ENCODE assay signal across 18 cellular contexts in genomic region chr1:193025218-193025617, GRCh38. TPM values are rescaled to one million over a fixed set of nuclear protein-coding genes. Genes with fewer than 3 reads are reported as not detected.
A peak's percentile ranks its signal among the peaks of the same experiment; 100 is the strongest.
DNase-seq lines count a peak whose midpoint lies in the region; ATAC-seq, FAIRE-seq and TF ChIP-seq lines count a peak whose summit lies in the region.
"Had no signal": no experiment of that assay in that cellular context is flagged by ENCODE, and none has a peak within 500 bp of the region (broad histone marks: within the 10 kb centered on the region; RNA-seq: fewer than 3 reads in every experiment).

No MANE protein-coding gene starts in this region.

- H3K9me3 ChIP-seq in breast epithelium, result no peaks in the 10 kb centered on the region
- H3K9me3 ChIP-seq in HEK293 (ENCODE audit: control insufficient read depth, insufficient read depth, low read depth, low read length), result no peaks in the 10 kb centered on the region
- no peaks in the 10 kb centered on the region for H3K9me3 ChIP-seq in small intestine (ENCODE audit: control insufficient read depth, low read depth)
- H3K9me3 ChIP-seq: BLaER1 had no signal

- no peak overlapping the region for H3K27ac ChIP-seq in breast epithelium
- no peak overlapping the region for H3K27ac ChIP-seq in HEK293 (ENCODE audit: extremely low read depth, low read depth, low read length)
- no peak overlapping the region for H3K27ac ChIP-seq in small intestine (ENCODE audit: low read depth in 1 of 2, low read length in 1 of 2)
- H3K27ac ChIP-seq: BLaER1, HL-60 had no signal

- H3K27me3 Mint-ChIP-seq in MCF 10A (ENCODE audit: insufficient read depth, unreplicated experiment), result no peaks in the 10 kb centered on the region
- H3K27me3 Mint-ChIP-seq: CD4-positive, CD25-positive, alpha-beta regulatory T cell had no signal

- POLR2A ChIA-PET in MCF 10A (lab: Yijun Ruan, JAX), result interaction anchor here (0.6 to 1.0 kb wide), 2 partner anchors 223 to 540 kb away, joined by 3 to 4 read pairs; no protein-coding TSS in a partner anchor
- POLR2A ChIA-PET in HEK293 (lab: Yijun Ruan, JAX), result no interaction called here

- H3K4me3 ChIP-seq in breast epithelium (no peak overlapping the region), HEK293 (ENCODE audit: low read depth, low read length) (no peak overlapping the region), small intestine (ENCODE audit: low read depth in 1 of 2, low read length in 2 of 2) (no peak overlapping the region)
- H3K4me3 ChIP-seq: BLaER1 had no signal

- no peak overlapping the region for H3K4me3 Mint-ChIP-seq in MCF 10A (ENCODE audit: unreplicated experiment)
- H3K4me3 Mint-ChIP-seq: CD4-positive, CD25-positive, alpha-beta regulatory T cell had no signal

- TF ChIP-seq POLR2A in breast epithelium (IDR thresholded peaks at IDR 0.05), result no peak

- H3K27me3 ChIP-seq in breast epithelium, result no peaks in the 10 kb centered on the region
- no peaks in the 10 kb centered on the region for H3K27me3 ChIP-seq in small intestine (ENCODE audit: control insufficient read depth in 2 of 2, insufficient read depth in 2 of 2, low read length in 2 of 2)
- H3K27me3 ChIP-seq: BLaER1 had no signal

- DNase-seq in MCF 10A (ENCODE audit: unreplicated experiment), result no peak
- no peak for DNase-seq in breast epithelium (ENCODE audit: low spot score in 2 of 2)
- DNase-seq in left colon, result no peak
- peak; percentile 37 for DNase-seq in small intestine
- DNase-seq in HUDEP-2 (lab: John Stamatoyannopoulos, UW; ENCODE audit: unreplicated experiment in 76 of 76), result no peak
- DNase-seq: 8988T; AML-193; CD4-positive, CD25-positive, alpha-beta regulatory T cell; DMS53; GF-D8; HCEC 1CT; IMR-90 had no signal

- peaks cover 43% of the 10 kb centered on the region for H3K36me3 Mint-ChIP-seq in MCF 10A (ENCODE audit: insufficient read depth, unreplicated experiment)

- intact Hi-C loops in MCF 10A (cut with micrococcal nuclease), result no loop called here
- intact Hi-C loops in breast epithelium (cut with DNase I; ENCODE audit: low total_unique reads), result no loop called here
- intact Hi-C loops in left colon (cut with DNase I, micrococcal nuclease), result loop anchor here in 1 of 2 donors (10.0 kb wide), 1 partner anchor 220 kb away; the partner anchor contains the start of gene RGS2

- BruUV-seq in MCF 10A (replicated peaks; lab: Mats Ljungman, UMichigan), result no TSS peak

- H3K4me1 Mint-ChIP-seq in MCF 10A (ENCODE audit: insufficient read depth, unreplicated experiment), result no peaks in the 10 kb centered on the region

- peak; percentile 58 for ATAC-seq in left colon
- ATAC-seq in GM19328 (IDR thresholded peaks at IDR 0.05; ENCODE audit: unreplicated experiment), result no peak

- peak overlapping the region; percentile 27 for H3K27ac Mint-ChIP-seq in MCF 10A (ENCODE audit: low read depth, unreplicated experiment)

- H3K4me1 ChIP-seq in breast epithelium (no peaks in the 10 kb centered on the region), HEK293 (ENCODE audit: control insufficient read depth, insufficient read depth, low read length) (no peaks in the 10 kb centered on the region), small intestine (ENCODE audit: control insufficient read depth in 2 of 2, insufficient read depth in 1 of 2, low read depth in 1 of 2, low read length in 1 of 2) (no peaks in the 10 kb centered on the region)
- H3K4me1 ChIP-seq: BLaER1 had no signal

- CTCF ChIA-PET in MCF 10A (lab: Yijun Ruan, JAX), result interaction anchor here (0.8 to 4.5 kb wide), 5 partner anchors 11 to 550 kb away, joined by 3 to 44 read pairs (median 4); no protein-coding TSS in a partner anchor
- CTCF ChIA-PET in HEK293 (lab: Yijun Ruan, JAX), result no interaction called here

- FAIRE-seq in small intestine (lab: Jason Lieb, UNC), result no peak
- FAIRE-seq: GM19239, H1 had no signal

- TF ChIP-seq CTCF in MCF 10A (IDR thresholded peaks at IDR 0.05; ENCODE audit: unreplicated experiment) (no peak), breast epithelium (IDR thresholded peaks at IDR 0.05) (no peak), HEK293 (tag by site-specific recombination; IDR thresholded peaks at IDR 0.05) (no peak)

- no peaks in the 10 kb centered on the region for H3K9me3 Mint-ChIP-seq in MCF 10A (ENCODE audit: unreplicated experiment)
- H3K9me3 Mint-ChIP-seq: CD4-positive, CD25-positive, alpha-beta regulatory T cell had no signal

- no peaks in the 10 kb centered on the region for H3K36me3 ChIP-seq in breast epithelium
- H3K36me3 ChIP-seq in HEK293 (ENCODE audit: control insufficient read depth in 2 of 2, insufficient read depth in 1 of 2, low read length in 2 of 2), result peaks cover 24 to 63% of the 10 kb centered on the region in 2 experiments
- H3K36me3 ChIP-seq in small intestine (ENCODE audit: control insufficient read depth in 2 of 2, insufficient read depth in 2 of 2, low read length in 2 of 2), result no peaks in the 10 kb centered on the region

TF ChIP-seq in HEK293, 187 proteins besides CTCF, POLR2A, EP300 and RAD21:
- TF ChIP-seq GLIS1 (tag by site-specific recombination; IDR thresholded peaks at IDR 0.05) (0 out of 2 replicates have a peak, but pooled peaks have one; percentile 12), ZNF132 (tag by site-specific recombination; IDR thresholded peaks at IDR 0.05; ENCODE audit: borderline replicate concordance) (no peak)

RNA-seq across cellular contexts. Expression of gene UCHL5, which starts 33.9 kb away (rescaled TPM):
- total RNA-seq in MCF 10A (2022) (79.2 and 94.4 TPM in 2 replicates), breast epithelium (10 to 100 TPM; 32.8 to 45.2 (median 38.3) TPM), left colon (10 to 100 TPM; 27.5 to 28.2 TPM)
- 10 to 100 TPM; 22.6 to 24.3 (median 24.2) TPM for polyA plus RNA-seq in small intestine

RNA-seq across cellular contexts. Expression of gene RO60, which starts 34.2 kb away (rescaled TPM):
- 128 and 135 TPM in 2 replicates for total RNA-seq in MCF 10A (2022)
- 100 to 1,000 TPM in 1 of 3 donors, 10 to 100 TPM in 2; 91.4 to 116 (median 95.1) TPM for total RNA-seq in breast epithelium
- total RNA-seq in left colon, result 10 to 100 TPM; 36.4 to 47.2 TPM
- 1 to 10 TPM; 4.0 to 7.3 (median 7.2) TPM for polyA plus RNA-seq in small intestine
